20 cellular contexts compared by ENCODE assay signal in the genomic region with DNA sequence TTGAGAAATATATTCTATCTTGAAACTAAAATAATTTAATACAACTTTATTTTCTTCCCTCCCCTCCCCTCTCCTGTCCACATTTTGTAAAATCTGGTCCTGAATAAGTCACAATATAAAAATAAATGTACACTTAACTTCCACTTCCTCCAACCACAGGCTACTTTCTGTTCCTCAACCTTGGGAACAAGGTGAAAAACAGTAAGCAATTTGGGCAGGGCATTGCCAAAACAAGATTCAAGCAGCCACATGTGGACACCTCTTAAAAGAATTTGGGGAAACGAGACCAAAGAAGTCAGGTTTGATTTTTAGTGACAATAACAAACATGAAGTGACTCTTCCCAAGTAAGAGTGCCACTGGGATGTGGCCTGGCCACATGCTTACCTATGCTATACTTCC.
DNase-seq lines count a peak whose midpoint lies in the region; ATAC-seq and TF ChIP-seq lines count a peak whose summit lies in the region.
"Had no signal": no experiment of that assay in that cellular context is flagged by ENCODE, and none has a peak within 500 bp of the region (broad histone marks: within the 10 kb centered on the region; RNA-seq: fewer than 3 reads in every experiment).

No MANE protein-coding gene starts in this region.

- ATAC-seq in SK-N-SH treated with all-trans-retinoic acid at 6 μM for 48 hours (no peak), upper lobe of right lung (no peak)

- TF ChIP-seq CTCF in SK-N-SH (IDR thresholded peaks at IDR 0.05) (no peak), osteoblast (IDR thresholded peaks at IDR 0.05; ENCODE audit: extremely low read depth, low read depth, low read length) (no peak), upper lobe of right lung (IDR thresholded peaks at IDR 0.05) (no peak), thyroid gland (IDR thresholded peaks at IDR 0.05) (no peak)

- TF ChIP-seq EP300 in SK-N-SH (IDR thresholded peaks at IDR 0.05; ENCODE audit: borderline replicate concordance in 1 of 2, low read depth in 1 of 2, low read length in 1 of 2), result no peak

- H3K9me3 ChIP-seq in SK-N-SH (no peaks in the 10 kb centered on the region), osteoblast (ENCODE audit: low read depth, low read length) (no peaks in the 10 kb centered on the region), upper lobe of right lung (no peaks in the 10 kb centered on the region), thyroid gland (no peaks in the 10 kb centered on the region)
- H3K9me3 ChIP-seq: Peyer's patch, SJSA1 had no signal

- intact Hi-C loops in upper lobe of right lung (cut with DNase I) (no loop called here), thyroid gland (cut with DNase I) (no loop called here)

- H3K4me2 ChIP-seq in SK-N-SH (no peak overlapping the region), osteoblast (ENCODE audit: insufficient read depth, low read length) (no peak overlapping the region)

- peaks cover 4% of the 10 kb centered on the region for H3F3A ChIP-seq in SK-N-SH (replicated peaks; ENCODE audit: insufficient read depth)

- WGBS in SK-N-SH (ENCODE audit: low lambda C conversion rate), result 43% methylated on average over 1 of the region's 1 CpG
- WGBS in thyroid gland, 2 donors, result 66 to 82% methylated on average over 1 of the region's 1 CpG

- H3K9me2 ChIP-seq in SK-N-SH, result no peaks in the 10 kb centered on the region

- no peak for TF ChIP-seq POLR2A in thyroid gland (IDR thresholded peaks at IDR 0.05)

- TF ChIP-seq RAD21 in SK-N-SH (IDR thresholded peaks at IDR 0.05; ENCODE audit: low read length), result no peak

- CTCF ChIA-PET in SK-N-SH (lab: Yijun Ruan, JAX), result interaction anchor here (1.0 kb wide), 1 partner anchor 22 kb away, joined by 4 read pairs; no protein-coding TSS in a partner anchor

- H3K27me3 ChIP-seq in SK-N-SH (ENCODE audit: insufficient read depth) (no peaks in the 10 kb centered on the region), osteoblast (ENCODE audit: insufficient read depth, low read length) (no peaks in the 10 kb centered on the region), upper lobe of right lung (no peaks in the 10 kb centered on the region), thyroid gland (no peaks in the 10 kb centered on the region)
- H3K27me3 ChIP-seq: Peyer's patch, SJSA1 had no signal

- H4K20me1 ChIP-seq in SK-N-SH (ENCODE audit: insufficient read depth) (no peaks in the 10 kb centered on the region), osteoblast (ENCODE audit: insufficient read depth, low read length) (no peaks in the 10 kb centered on the region)

- H3K27ac ChIP-seq in SK-N-SH (ENCODE audit: low read depth in 2 of 2, low read length in 1 of 2) (no peak overlapping the region), osteoblast (ENCODE audit: low read depth, low read length) (no peak overlapping the region), upper lobe of right lung (no peak overlapping the region), thyroid gland (no peak overlapping the region)
- H3K27ac ChIP-seq: Peyer's patch, SJSA1 had no signal

- H3K36me3 ChIP-seq in SK-N-SH (replicated peaks in 1 of 2; ENCODE audit: control insufficient read depth in 1 of 2, insufficient read depth in 2 of 2, low read length in 1 of 2) (no peaks in the 10 kb centered on the region), osteoblast (ENCODE audit: insufficient read depth, low read length) (no peaks in the 10 kb centered on the region), upper lobe of right lung (no peaks in the 10 kb centered on the region), thyroid gland (no peaks in the 10 kb centered on the region)
- H3K36me3 ChIP-seq: Peyer's patch, SJSA1 had no signal

- H3K4me3 ChIP-seq in SK-N-SH (ENCODE audit: low read depth in 2 of 2, low read length in 1 of 2) (no peak overlapping the region), osteoblast (ENCODE audit: insufficient read depth, low read length) (no peak overlapping the region), upper lobe of right lung (no peak overlapping the region), thyroid gland (replicated peaks in 1 of 3) (no peak overlapping the region)
- H3K4me3 ChIP-seq: Peyer's patch, SJSA1 had no signal

- no peaks in the 10 kb centered on the region for H3K79me2 ChIP-seq in SK-N-SH (ENCODE audit: insufficient read depth)
- no peaks in the 10 kb centered on the region for H3K79me2 ChIP-seq in osteoblast (ENCODE audit: insufficient read depth, low read length)

- 0 out of 2 replicates have a peak overlapping the region, but pooled peaks have one; percentile 3 for H2AFZ ChIP-seq in SK-N-SH (ENCODE audit: low read depth)
- peak overlapping the region; percentile 1 for H2AFZ ChIP-seq in osteoblast (ENCODE audit: low read length)

- POLR2A ChIA-PET in SK-N-SH (lab: Yijun Ruan, JAX), result no interaction called here

- H3K4me1 ChIP-seq in SK-N-SH (ENCODE audit: control insufficient read depth in 1 of 2, insufficient read depth in 2 of 2, low read depth in 1 of 2, low read length in 1 of 2), result peaks cover 0 to 8% of the 10 kb centered on the region in 2 experiments; a peak in 2 of 4 replicates
- H3K4me1 ChIP-seq in osteoblast (ENCODE audit: insufficient read depth, low read length), result peaks cover 12% of the 10 kb centered on the region
- no peaks in the 10 kb centered on the region for H3K4me1 ChIP-seq in upper lobe of right lung
- no peaks in the 10 kb centered on the region for H3K4me1 ChIP-seq in thyroid gland
- H3K4me1 ChIP-seq: Peyer's patch had no signal

- DNase-seq in SK-N-SH, result no peak
- DNase-seq in NOMO-1 (lab: John Stamatoyannopoulos, UW; ENCODE audit: unreplicated experiment in 2 of 2), result peak; percentile 74 to 93
- DNase-seq in RPMI8226, result peak; percentile 76
- DNase-seq in osteoblast (ENCODE audit: insufficient read length, low spot score, missing footprints), result no peak
- DNase-seq in upper lobe of right lung, result no peak
- no peak for DNase-seq in thyroid gland
- no peak for DNase-seq in glomerular visceral epithelial cell (ENCODE audit: extremely low spot score)
- DNase-seq: 8988T, AML-193, GDM1, H7, KBM-7, MM.1S, NCI-H1105 treated with DMSO at 0.1 percent for 48 hours, NCI-H2081 treated with DMSO at 0.1 percent for 48 hours, NCI-H446, NCI-H526, Peyer's patch had no signal

- no peak overlapping the region for H3K9ac ChIP-seq in SK-N-SH

TF ChIP-seq in SK-N-SH, 30 proteins besides CTCF, POLR2A, EP300 and RAD21 (continues in another document):
- no peak for TF ChIP-seq RXRA (IDR thresholded peaks at IDR 0.05; ENCODE audit: borderline replicate concordance, low read depth)
- TF ChIP-seq POLR2AphosphoS5 (IDR thresholded peaks at IDR 0.05; ENCODE audit: low read depth, low read length), result no peak
- no peak for TF ChIP-seq MXI1 (IDR thresholded peaks at IDR 0.05; ENCODE audit: low read depth, low read length)
- TF ChIP-seq MAX (IDR thresholded peaks at IDR 0.05; ENCODE audit: low read depth), result no peak
- no peak for TF ChIP-seq RFX5 (IDR thresholded peaks at IDR 0.05; ENCODE audit: low read length)
- no peak for TF ChIP-seq FOSL2 (IDR thresholded peaks at IDR 0.05; ENCODE audit: borderline replicate concordance, low read depth)
- TF ChIP-seq YY1 (IDR thresholded peaks at IDR 0.05; ENCODE audit: low read depth), result no peak
- TF ChIP-seq, protein P1, sequence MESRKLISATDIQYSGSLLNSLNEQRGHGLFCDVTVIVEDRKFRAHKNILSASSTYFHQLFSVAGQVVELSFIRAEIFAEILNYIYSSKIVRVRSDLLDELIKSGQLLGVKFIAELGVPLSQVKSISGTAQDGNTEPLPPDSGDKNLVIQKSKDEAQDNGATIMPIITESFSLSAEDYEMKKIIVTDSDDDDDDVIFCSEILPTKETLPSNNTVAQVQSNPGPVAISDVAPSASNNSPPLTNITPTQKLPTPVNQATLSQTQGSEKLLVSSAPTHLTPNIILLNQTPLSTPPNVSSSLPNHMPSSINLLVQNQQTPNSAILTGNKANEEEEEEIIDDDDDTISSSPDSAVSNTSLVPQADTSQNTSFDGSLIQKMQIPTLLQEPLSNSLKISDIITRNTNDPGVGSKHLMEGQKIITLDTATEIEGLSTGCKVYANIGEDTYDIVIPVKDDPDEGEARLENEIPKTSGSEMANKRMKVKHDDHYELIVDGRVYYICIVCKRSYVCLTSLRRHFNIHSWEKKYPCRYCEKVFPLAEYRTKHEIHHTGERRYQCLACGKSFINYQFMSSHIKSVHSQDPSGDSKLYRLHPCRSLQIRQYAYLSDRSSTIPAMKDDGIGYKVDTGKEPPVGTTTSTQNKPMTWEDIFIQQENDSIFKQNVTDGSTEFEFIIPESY (IDR thresholded peaks at IDR 0.05; ENCODE audit: borderline replicate concordance, low read depth), result no peak

TF ChIP-seq in SK-N-SH treated with all-trans-retinoic acid at 6 μM for 48 hours, 23 proteins besides CTCF, POLR2A, EP300 and RAD21:
- no peak for TF ChIP-seq ZNF8 (CRISPR knock-in tag; IDR thresholded peaks at IDR 0.05)

Comparison
In these comparisons a context has a peak if more than half of its experiments do, and no peak if none do; other contexts are left out.
1. DNase-seq: peak in NOMO-1 (2 of 2) and RPMI8226 (single experiment); none in SK-N-SH (single experiment), osteoblast (single experiment), upper lobe of right lung (single experiment), thyroid gland (0 of 2) and glomerular visceral epithelial cell (single experiment).